ENCODE assay signal across 16 cellular contexts in genomic region chr22:48504519-48505140, GRCh38.
DNase-seq lines count a peak whose midpoint lies in the region; ATAC-seq and TF ChIP-seq lines count a peak whose summit lies in the region.
"Had no signal": no experiment of that assay in that cellular context is flagged by ENCODE, and none has a peak within 500 bp of the region (broad histone marks: within the 10 kb centered on the region; RNA-seq: fewer than 3 reads in every experiment).

No MANE protein-coding gene starts in this region.

- TF ChIP-seq CTCF in heart right ventricle (IDR thresholded peaks at IDR 0.05) (no peak), chondrocyte (IDR thresholded peaks at IDR 0.05) (no peak)

- no peak overlapping the region for H2BK5ac ChIP-seq in mesendoderm (ENCODE audit: low read length)

- H3K4me1 ChIP-seq in heart right ventricle (no peaks in the 10 kb centered on the region), mesendoderm (ENCODE audit: control insufficient read depth, low read depth, low read length) (peaks cover 12% of the 10 kb centered on the region)
- H3K4me1 ChIP-seq: HAP-1 had no signal

- H3K9ac ChIP-seq in mesendoderm (ENCODE audit: low read length), result no peak overlapping the region
- H3K9ac ChIP-seq: BLaER1 treated with 17β-estradiol and CSF1 and Interleukin-3, amounts not matched to agents 10 nM and 100 nM had no signal

- 39 to 46% methylated on average over 7 of the region's 7 CpGs for WGBS in heart right ventricle, 2 donors
- no CpG with 5 or more reads among the region's 7 CpGs for WGBS in mesendoderm (ENCODE audit: extremely low coverage, insufficient coverage, low lambda C conversion rate)

- no peaks in the 10 kb centered on the region for H3K36me3 Mint-ChIP-seq in chondrocyte (ENCODE audit: low read depth)
- no peaks in the 10 kb centered on the region for H3K36me3 Mint-ChIP-seq in activated T-cell treated with anti-CD3 and anti-CD28 coated beads, Interleukin-2, amount 50 U/mL, for 24 hours (ENCODE audit: low read depth)
- H3K36me3 Mint-ChIP-seq: CD8-positive, alpha-beta T cell had no signal

- H3K4ac ChIP-seq in mesendoderm (ENCODE audit: low read depth, low read length), result no peak overlapping the region

- H3K4me2 ChIP-seq in mesendoderm (ENCODE audit: low read length), result no peak overlapping the region
- H3K4me2 ChIP-seq: BLaER1 treated with 17β-estradiol and CSF1 and Interleukin-3, amounts not matched to agents 10 nM and 100 nM had no signal

- no peak overlapping the region for H2BK120ac ChIP-seq in mesendoderm (ENCODE audit: low read depth, low read length)

- H3K23ac ChIP-seq in mesendoderm (ENCODE audit: low read length), result no peak overlapping the region

- no peaks in the 10 kb centered on the region for H3K9me3 ChIP-seq in heart right ventricle
- H3K9me3 ChIP-seq: BLaER1 treated with 17β-estradiol and CSF1 and Interleukin-3, amounts not matched to agents 10 nM and 100 nM; HAP-1 had no signal

- H3K27me3 Mint-ChIP-seq in chondrocyte (ENCODE audit: low read depth), result no peaks in the 10 kb centered on the region
- H3K27me3 Mint-ChIP-seq in activated T-cell treated with anti-CD3 and anti-CD28 coated beads, Interleukin-2, amount 50 U/mL, for 24 hours, result peaks cover 8% of the 10 kb centered on the region
- H3K27me3 Mint-ChIP-seq: B cell had no signal

- intact Hi-C loops in left ventricle myocardium superior (cut with micrococcal nuclease), result no loop called here
- intact Hi-C loops in heart right ventricle (cut with DNase I), result no loop called here

- H4K5ac ChIP-seq in mesendoderm (ENCODE audit: low read length), result no peak overlapping the region

- H3K36me3 ChIP-seq in heart right ventricle, result no peaks in the 10 kb centered on the region
- H3K36me3 ChIP-seq in mesendoderm (ENCODE audit: control insufficient read depth, insufficient read depth, low read length), result no peaks in the 10 kb centered on the region
- H3K36me3 ChIP-seq: BLaER1 treated with 17β-estradiol and CSF1 and Interleukin-3, amounts not matched to agents 10 nM and 100 nM; HAP-1 had no signal

- H3K18ac ChIP-seq in mesendoderm (ENCODE audit: low read length), result no peak overlapping the region

- ATAC-seq in left ventricle myocardium superior (no peak), heart right ventricle (no peak)
- ATAC-seq: CD8-positive, alpha-beta T cell; GM12878 had no signal

- H2BK15ac ChIP-seq in mesendoderm (replicated peaks; ENCODE audit: low read depth), result no peak overlapping the region

- H3K9me3 Mint-ChIP-seq in chondrocyte (ENCODE audit: low read depth), result no peaks in the 10 kb centered on the region
- H3K9me3 Mint-ChIP-seq in activated T-cell treated with anti-CD3 and anti-CD28 coated beads, Interleukin-2, amount 50 U/mL, for 24 hours, result no peaks in the 10 kb centered on the region
- H3K9me3 Mint-ChIP-seq: CD8-positive, alpha-beta T cell had no signal

- H3K27me3 ChIP-seq in heart right ventricle (peaks cover 0 to 71% (median 43%) of the 10 kb centered on the region in 7 donors), mesendoderm (ENCODE audit: insufficient read depth, low read length, poor library complexity) (no peaks in the 10 kb centered on the region)
- H3K27me3 ChIP-seq: BLaER1 treated with 17β-estradiol and CSF1 and Interleukin-3, amounts not matched to agents 10 nM and 100 nM had no signal

- peaks cover 20% of the 10 kb centered on the region for H3K79me1 ChIP-seq in mesendoderm (ENCODE audit: low read length)

- H2AK5ac ChIP-seq in mesendoderm (ENCODE audit: low read length), result no peak overlapping the region

- no peak overlapping the region for H3K27ac Mint-ChIP-seq in chondrocyte (ENCODE audit: unreplicated experiment)
- no peak overlapping the region for H3K27ac Mint-ChIP-seq in activated T-cell treated with anti-CD3 and anti-CD28 coated beads, Interleukin-2, amount 50 U/mL, for 24 hours
- H3K27ac Mint-ChIP-seq: B cell; CD8-positive, alpha-beta T cell had no signal

- DNase-seq in left ventricle myocardium superior, result peak; percentile 12
- DNase-seq in heart right ventricle, result no peak
- peak; percentile 71 for DNase-seq in chondrocyte (ENCODE audit: low spot score)
- DNase-seq in mesendoderm, result no peak
- DNase-seq in NCI-H2171 (lab: John Stamatoyannopoulos, UW), result no peak
- DNase-seq in activated T-cell treated with anti-CD3 and anti-CD28 coated beads, Interleukin-2, amount 50 U/mL, for 24 hours, result no peak
- DNase-seq: CD8-positive, alpha-beta T cell; COR-L47; DMS 273 treated with DMSO at 0.1 percent for 48 hours; DMS53; DND-41; EL had no signal

- H3K56ac ChIP-seq in mesendoderm (ENCODE audit: low read length), result peak overlapping the region; percentile 31

- H3K27ac ChIP-seq in heart right ventricle, result no peak overlapping the region
- H3K27ac ChIP-seq in mesendoderm (ENCODE audit: low read depth, low read length), result no peak overlapping the region
- H3K27ac ChIP-seq: BLaER1 treated with 17β-estradiol and CSF1 and Interleukin-3, amounts not matched to agents 10 nM and 100 nM had no signal

- no peak overlapping the region for H4K8ac ChIP-seq in mesendoderm (ENCODE audit: low read depth, low read length)

- peaks cover 16% of the 10 kb centered on the region for H3K79me2 ChIP-seq in mesendoderm (ENCODE audit: control insufficient read depth, insufficient read depth, low read length)

- no peak overlapping the region for H3K4me3 ChIP-seq in heart right ventricle
- no peak overlapping the region for H3K4me3 ChIP-seq in mesendoderm (ENCODE audit: low read length)
- H3K4me3 ChIP-seq: BLaER1 treated with 17β-estradiol and CSF1 and Interleukin-3, amounts not matched to agents 10 nM and 100 nM; GM12878; HAP-1 had no signal

- H3K4me3 Mint-ChIP-seq in chondrocyte (ENCODE audit: unreplicated experiment), result no peak overlapping the region
- no peak overlapping the region for H3K4me3 Mint-ChIP-seq in activated T-cell treated with anti-CD3 and anti-CD28 coated beads, Interleukin-2, amount 50 U/mL, for 24 hours
- H3K4me3 Mint-ChIP-seq: B cell; CD8-positive, alpha-beta T cell had no signal

- no peaks in the 10 kb centered on the region for H3K4me1 Mint-ChIP-seq in chondrocyte (ENCODE audit: low read depth)
- no peaks in the 10 kb centered on the region for H3K4me1 Mint-ChIP-seq in activated T-cell treated with anti-CD3 and anti-CD28 coated beads, Interleukin-2, amount 50 U/mL, for 24 hours (ENCODE audit: low read depth)
- H3K4me1 Mint-ChIP-seq: B cell had no signal

Comparison
In these comparisons a context has a peak if more than half of its experiments do, and no peak if none do; other contexts are left out.
1. DNase-seq: peak in left ventricle myocardium superior (single experiment) and chondrocyte (single experiment); none in heart right ventricle (0 of 2), mesendoderm (single experiment), NCI-H2171 (single experiment) and activated T-cell treated with anti-CD3 and anti-CD28 coated beads, Interleukin-2, amount 50 U/mL, for 24 hours (single experiment).